ENCODE assay signal across 19 cellular contexts in the genomic region with DNA sequence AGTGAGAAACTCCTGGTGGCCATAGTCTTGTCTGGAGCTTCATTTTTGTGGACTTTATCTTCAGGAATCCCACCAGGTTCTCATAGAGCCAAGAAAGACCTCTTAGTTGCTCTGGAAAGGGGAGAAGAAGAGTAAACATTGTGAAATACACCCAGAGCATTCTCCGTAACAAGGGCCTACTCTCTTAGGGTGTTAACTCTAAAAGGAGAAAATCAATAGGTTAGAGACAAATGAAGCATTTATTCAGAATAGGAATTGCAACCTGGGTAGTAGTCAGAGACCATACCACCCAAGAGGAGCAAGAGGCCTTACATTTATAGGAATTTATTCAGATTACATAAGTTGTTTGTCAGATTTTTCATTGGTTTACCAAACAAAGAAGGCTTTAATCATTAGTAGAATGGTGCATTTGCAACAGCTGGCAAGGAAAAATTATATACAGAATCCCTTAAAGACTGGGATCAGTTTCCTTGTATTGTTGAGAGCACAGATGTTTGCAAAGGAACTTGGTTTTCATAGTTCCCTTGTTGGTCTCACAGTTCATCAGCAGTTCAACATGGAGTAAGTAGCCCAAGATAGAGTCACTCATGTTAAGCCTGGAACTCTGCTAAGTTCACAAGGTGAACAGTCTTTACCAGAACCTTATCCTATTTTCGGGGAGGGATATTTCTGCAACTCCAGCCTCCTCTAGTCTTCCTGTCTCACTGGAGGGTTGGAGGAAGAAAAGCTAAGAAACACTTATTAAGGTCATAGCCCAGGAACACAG. TPM values are rescaled to one million over a fixed set of nuclear protein-coding genes. Genes with fewer than 3 reads are reported as not detected.
DNase-seq lines count a peak whose midpoint lies in the region; ATAC-seq, FAIRE-seq and TF ChIP-seq lines count a peak whose summit lies in the region.
"Had no signal": no experiment of that assay in that cellular context is flagged by ENCODE, and none has a peak within 500 bp of the region (broad histone marks: within the 10 kb centered on the region; RNA-seq: fewer than 3 reads in every experiment).

No MANE protein-coding gene starts in this region.

- peak; percentile 51 for DNase-seq in HepG2 (ENCODE audit: low spot score)
- DNase-seq in right lobe of liver = no peak
- DNase-seq in dermis blood vessel endothelial cell = peak; percentile 39
- DNase-seq in naive B cell = no peak
- DNase-seq in kidney glomerular epithelial cell (lab: John Stamatoyannopoulos, UW) = no peak
- no peak for DNase-seq in vagina (ENCODE audit: extremely low spot score in 2 of 2)
- DNase-seq in right atrium auricular region (ENCODE audit: low spot score) = no peak
- DNase-seq: 8988T; AML-193; Calu3; CD4-positive, CD25-positive, alpha-beta regulatory T cell; DMS 273 treated with DMSO at 0.1 percent for 48 hours; HCEC 1CT; HFFc6 had no signal

- H3K4me1 Mint-ChIP-seq in naive B cell = peaks cover 6 to 17% (median 8%) of the 10 kb centered on the region in 3 donors

- no peaks in the 10 kb centered on the region for H3K27me3 ChIP-seq in HepG2 (ENCODE audit: control insufficient read depth in 1 of 2, insufficient read depth in 2 of 2, low read length in 2 of 2)
- no peaks in the 10 kb centered on the region for H3K27me3 ChIP-seq in right lobe of liver
- H3K27me3 ChIP-seq in vagina = no peaks in the 10 kb centered on the region
- H3K27me3 ChIP-seq in right atrium auricular region = no peaks in the 10 kb centered on the region
- H3K27me3 ChIP-seq: BLaER1 had no signal

- no peaks in the 10 kb centered on the region for H3K79me2 ChIP-seq in HepG2 (ENCODE audit: insufficient read depth, low read length)

- H3K4me3 ChIP-seq in HepG2 (replicated peaks in 1 of 3; ENCODE audit: insufficient read depth in 1 of 3, low read depth in 2 of 3, low read length in 3 of 3) = peak overlapping the region in 1 of 3 experiments; percentile 6; a peak in 2 of 6 replicates
- no peak overlapping the region for H3K4me3 ChIP-seq in right lobe of liver
- no peak overlapping the region for H3K4me3 ChIP-seq in vagina
- no peak overlapping the region for H3K4me3 ChIP-seq in right atrium auricular region
- H3K4me3 ChIP-seq: BLaER1, K562 had no signal

- peak overlapping the region; percentile 32 for H2AFZ ChIP-seq in HepG2 (ENCODE audit: low read length)

- H3K27ac ChIP-seq in HepG2 (ENCODE audit: extremely low read length, insufficient read depth, low read length) (peak overlapping the region; percentile 45), right lobe of liver (no peak overlapping the region), vagina (no peak overlapping the region), right atrium auricular region (no peak overlapping the region)
- H3K27ac ChIP-seq: BLaER1 had no signal

- no TSS peak for BruUV-seq in HepG2 (replicated peaks; lab: Mats Ljungman, UMichigan)

- H3K9me3 ChIP-seq in HepG2 (ENCODE audit: low read length) (no peaks in the 10 kb centered on the region), right lobe of liver (no peaks in the 10 kb centered on the region), vagina (no peaks in the 10 kb centered on the region), right atrium auricular region (no peaks in the 10 kb centered on the region)

- no peak overlapping the region for H3K9ac ChIP-seq in HepG2 (ENCODE audit: insufficient read depth, low read depth, low read length)
- H3K9ac ChIP-seq: BLaER1 had no signal

- intact Hi-C loops in HepG2 (cut with micrococcal nuclease; ENCODE audit: unreplicated experiment) = loop anchor here (2.0 to 5.0 kb wide), 2 partner anchors 53 to 98 kb away; a partner anchor contains a TSS
- intact Hi-C loops in right lobe of liver (cut with DNase I) = no loop called here
- intact Hi-C loops in vagina (cut with DNase I) = no loop called here

- 29% methylated on average over 2 of the region's 2 CpGs for WGBS in HepG2 (ENCODE audit: low lambda C conversion rate)
- WGBS in right lobe of liver (ENCODE audit: insufficient coverage, low coverage, low lambda C conversion rate, missing lambda C conversion rate) = 67% methylated on average over 2 of the region's 2 CpGs

- no peaks in the 10 kb centered on the region for H4K20me1 ChIP-seq in HepG2 (ENCODE audit: insufficient read depth, low read length)
- H4K20me1 ChIP-seq: BLaER1 had no signal

- TF ChIP-seq EP300 in HepG2 (IDR thresholded peaks at IDR 0.05; ENCODE audit: low read depth in 2 of 2, low read length in 2 of 2) = peak in 1 of 2 experiments; percentile 66; a peak in 1 of 4 replicates
- no peak for TF ChIP-seq EP300 in HepG2 (CRISPR knock-in tag; IDR thresholded peaks at IDR 0.05; ENCODE audit: borderline replicate concordance)

- H3K4me1 ChIP-seq in HepG2 (ENCODE audit: insufficient read depth, low read length) (peaks cover 31% of the 10 kb centered on the region), right lobe of liver (no peaks in the 10 kb centered on the region), vagina (no peaks in the 10 kb centered on the region), right atrium auricular region (no peaks in the 10 kb centered on the region)
- H3K4me1 ChIP-seq: BLaER1 had no signal

- H3K36me3 Mint-ChIP-seq in naive B cell = no peaks in the 10 kb centered on the region

- no peak for TF ChIP-seq POLR2A in HepG2 (IDR thresholded peaks at IDR 0.05; ENCODE audit: insufficient read depth in 1 of 2, low read depth in 2 of 2, low read length in 2 of 2)
- TF ChIP-seq POLR2A in right lobe of liver (IDR thresholded peaks at IDR 0.05) = no peak
- TF ChIP-seq POLR2A in vagina (IDR thresholded peaks at IDR 0.05) = no peak

- in situ Hi-C loops in HepG2 (cut with HindIII; ENCODE audit: extremely low pct_ligation_motif_present, low pct_unique_long_range_greater_than_20kb) = no loop called here

- H3K27ac Mint-ChIP-seq in naive B cell = peak overlapping the region in 4 of 6 donors; percentile 44 to 85 (median 63)
- H3K27ac Mint-ChIP-seq: CD4-positive, CD25-positive, alpha-beta regulatory T cell; HFFc6 had no signal

- peak overlapping the region; percentile 49 for H3K4me2 ChIP-seq in HepG2 (ENCODE audit: low read depth, low read length)
- H3K4me2 ChIP-seq: BLaER1 had no signal

- no peak for TF ChIP-seq CTCF in HepG2 (CRISPR knock-in tag; IDR thresholded peaks at IDR 0.05)
- TF ChIP-seq CTCF in right lobe of liver (IDR thresholded peaks at IDR 0.05) = no peak
- no peak for TF ChIP-seq CTCF in vagina (IDR thresholded peaks at IDR 0.05)
- no peak for TF ChIP-seq CTCF in right atrium auricular region (IDR thresholded peaks at IDR 0.05)

- POLR2A ChIA-PET in HepG2 (lab: Yijun Ruan, JAX) = no interaction called here

- H3K4me3 Mint-ChIP-seq in naive B cell = no peak overlapping the region
- H3K4me3 Mint-ChIP-seq: CD4-positive, CD25-positive, alpha-beta regulatory T cell; HFFc6 had no signal

- FAIRE-seq in HepG2 (lab: Jason Lieb, UNC) = peak; percentile 53
- FAIRE-seq: GM18507, HTR-8/SVneo, K562 had no signal

- H3K9me3 Mint-ChIP-seq in naive B cell = peaks cover 0 to 2% (median 0%) of the 10 kb centered on the region in 7 donors

- H3K36me3 ChIP-seq in HepG2 (replicated peaks in 1 of 2; ENCODE audit: control insufficient read depth in 1 of 2, insufficient read depth in 2 of 2, low read length in 2 of 2) (no peaks in the 10 kb centered on the region), right lobe of liver (no peaks in the 10 kb centered on the region), vagina (no peaks in the 10 kb centered on the region), right atrium auricular region (no peaks in the 10 kb centered on the region)

- CTCF ChIA-PET in HepG2 (lab: Yijun Ruan, JAX; ENCODE audit: low intra/inter-chr PET ratio, low total read pairs) = no interaction called here

- TF ChIP-seq RAD21 in HepG2 (CRISPR knock-in tag; IDR thresholded peaks at IDR 0.05) = no peak

- H3K27me3 Mint-ChIP-seq in naive B cell = no peaks in the 10 kb centered on the region
- H3K27me3 Mint-ChIP-seq: CD4-positive, CD25-positive, alpha-beta regulatory T cell had no signal

- ATAC-seq in HepG2 (peak; percentile 85), right lobe of liver (no peak), naive B cell (ENCODE audit: low read depth in 2 of 2) (no peak), HG03457 (IDR thresholded peaks at IDR 0.05; ENCODE audit: unreplicated experiment) (no peak)
- ATAC-seq: K562 had no signal

TF ChIP-seq in HepG2, 621 proteins besides CTCF, POLR2A, EP300 and RAD21 (continues in another document):
- peak; percentile 55; the same call in 1 of the 2 replicates for TF ChIP-seq ATF1 (CRISPR knock-in tag; IDR thresholded peaks at IDR 0.05)
- TF ChIP-seq ZNF567 (CRISPR knock-in tag; IDR thresholded peaks at IDR 0.05; ENCODE audit: borderline replicate concordance) = no peak
- no peak for TF ChIP-seq ZNF333 (CRISPR knock-in tag; IDR thresholded peaks at IDR 0.05; ENCODE audit: borderline replicate concordance)
- TF ChIP-seq KAT8 (CRISPR knock-in tag; IDR thresholded peaks at IDR 0.05) = peak; percentile 45; the same call in 1 of the 2 replicates
- TF ChIP-seq MED1 (CRISPR knock-in tag; IDR thresholded peaks at IDR 0.05) = 0 out of 2 replicates have a peak, but pooled peaks have one; percentile 37

RNA-seq across cellular contexts. Expression of a gene that starts 53.2 kb away (rescaled TPM):
- total RNA-seq in HepG2 (2016; rRNA removed; fragmentation: Illumina TruSeq; extraction: Trizol) (5.6 and 9.2 TPM in 2 replicates), right lobe of liver (10 to 100 TPM; 31.2 to 58.9 (median 37.4) TPM), dermis blood vessel endothelial cell (40.7 and 76.1 TPM in 2 replicates), vagina (20.4 TPM), right atrium auricular region (10 to 100 TPM; 10.7 to 14.9 TPM)
- total RNA-seq in HepG2 (2016; cell fraction: cytosol; rRNA removed; fragmentation: Illumina TruSeq; extraction: Trizol; ENCODE audit: low read depth) = 1.1 and 1.5 TPM in 2 replicates
- total RNA-seq in HepG2 (2016; cell fraction: insoluble cytoplasmic fraction; rRNA removed; fragmentation: Illumina TruSeq; extraction: Trizol) = 6.3 and 8.9 TPM in 2 replicates
- total RNA-seq in HepG2 (2016; cell fraction: membrane; rRNA removed; fragmentation: Illumina TruSeq; extraction: Trizol) = 2.6 and 3.2 TPM in 2 replicates
- 7.9 and 10.4 TPM in 2 replicates for total RNA-seq in HepG2 (2016; cell fraction: nucleus; rRNA removed; fragmentation: Illumina TruSeq; extraction: Trizol)
- polyA plus RNA-seq in HepG2 (2011; rRNA removed) (21.7 and 35.7 TPM in 2 replicates), naive B cell (ENCODE audit: low read depth in 6 of 6) (10 to 100 TPM; 14.1 to 31.7 (median 25.2) TPM)
- polyA plus RNA-seq in HepG2 (2011; cell fraction: cytosol; rRNA removed) = 24.2 and 35.4 TPM in 2 replicates
- 17.7 and 30.5 TPM in 2 replicates for polyA plus RNA-seq in HepG2 (2011; cell fraction: nucleus; rRNA removed)
- polyA plus RNA-seq in HepG2 (2012) = 45.3 and 74.1 TPM in 2 replicates
- polyA plus RNA-seq in HepG2 (2016; cell fraction: cytosol; fragmentation: Illumina TruSeq; extraction: Trizol; ENCODE audit: low read depth) = 1.1 TPM in 2 replicates
- polyA plus RNA-seq in HepG2 (2016; cell fraction: insoluble cytoplasmic fraction; fragmentation: Illumina TruSeq; extraction: Trizol; ENCODE audit: low read depth) = 5.3 and 6.1 TPM in 2 replicates
- polyA plus RNA-seq in HepG2 (2016; cell fraction: membrane; fragmentation: Illumina TruSeq; extraction: Trizol; ENCODE audit: low read depth) = 2.1 and 2.2 TPM in 2 replicates
- 7.8 and 11.6 TPM in 2 replicates for polyA plus RNA-seq in HepG2 (2016; cell fraction: nucleus; fragmentation: Illumina TruSeq; extraction: Trizol; ENCODE audit: insufficient read depth, low read depth)
- polyA minus RNA-seq in HepG2 (2011; rRNA and poly(A)+ RNA removed; ENCODE audit: low replicate concordance) = 0.26 and 39.0 TPM in 2 replicates
- polyA minus RNA-seq in HepG2 (2011; cell fraction: cytosol; rRNA and poly(A)+ RNA removed) = 15.9 and 32.1 TPM in 2 replicates
- 41.2 and 55.0 TPM in 2 replicates for polyA minus RNA-seq in HepG2 (2011; cell fraction: nucleus; rRNA and poly(A)+ RNA removed)

Comparison
In these comparisons a context has a peak if more than half of its experiments do, and no peak if none do; other contexts are left out.
1. DNase-seq: peak in HepG2 (single experiment) and dermis blood vessel endothelial cell (single experiment); none in right lobe of liver (0 of 3), naive B cell (single experiment), kidney glomerular epithelial cell (single experiment), vagina (0 of 2) and right atrium auricular region (single experiment).